9 cellular contexts compared by ENCODE assay signal in genomic region chr11:62402226-62402625, GRCh38. TPM values are rescaled to one million over a fixed set of nuclear protein-coding genes. Genes with fewer than 3 reads are reported as not detected.
DNase-seq lines count a peak whose midpoint lies in the region; ATAC-seq and TF ChIP-seq lines count a peak whose summit lies in the region.
"Had no signal": no experiment of that assay in that cellular context is flagged by ENCODE, and none has a peak within 500 bp of the region (broad histone marks: within the 10 kb centered on the region; RNA-seq: fewer than 3 reads in every experiment).

No MANE protein-coding gene starts in this region.

- H3K27me3 Mint-ChIP-seq in natural killer cell (ENCODE audit: low read depth in 2 of 2), result no peaks in the 10 kb centered on the region

- H3K36me3 Mint-ChIP-seq in natural killer cell, result no peaks in the 10 kb centered on the region

- H3K9me3 Mint-ChIP-seq in natural killer cell, result no peaks in the 10 kb centered on the region

- peaks cover 57% of the 10 kb centered on the region for H3K4me1 ChIP-seq in adipocyte (ENCODE audit: control insufficient read depth, insufficient read depth, low read length)
- H3K4me1 ChIP-seq in subcutaneous abdominal adipose tissue (ENCODE audit: control insufficient read depth in 5 of 5, insufficient read depth in 5 of 5, low read length in 5 of 5), result peaks cover 22 to 64% (median 56%) of the 10 kb centered on the region in 5 donors

- H3K9me3 ChIP-seq in adipocyte (ENCODE audit: control insufficient read depth, low read length) (no peaks in the 10 kb centered on the region), subcutaneous abdominal adipose tissue (ENCODE audit: control insufficient read depth in 5 of 5, low read length in 5 of 5) (no peaks in the 10 kb centered on the region)

- H3K27ac ChIP-seq in subcutaneous abdominal adipose tissue (ENCODE audit: low read depth, low read length), result peak overlapping the region; percentile 71

- H3K4me1 Mint-ChIP-seq in natural killer cell, result peaks cover 10 to 24% of the 10 kb centered on the region in 2 donors

- TF ChIP-seq CTCF in natural killer cell (IDR thresholded peaks at IDR 0.05), result no peak

- H3K36me3 ChIP-seq in adipocyte (ENCODE audit: control insufficient read depth, insufficient read depth, low read length, severe bottlenecking), result no peaks in the 10 kb centered on the region
- H3K36me3 ChIP-seq in subcutaneous abdominal adipose tissue (ENCODE audit: control insufficient read depth in 5 of 5, insufficient read depth in 5 of 5, low read length in 5 of 5), result no peaks in the 10 kb centered on the region

- peak; percentile 19 to 69 (median 26) for DNase-seq in T-helper 1 cell
- no peak for DNase-seq in adipocyte (ENCODE audit: low read depth)
- no peak for DNase-seq in natural killer cell
- DNase-seq in NK-92 (lab: John Stamatoyannopoulos, UW; ENCODE audit: unreplicated experiment), result no peak
- no peak for DNase-seq in dedifferentiated amniotic fluid mesenchymal stem cell (ENCODE audit: extremely low spot score)
- DNase-seq: islet precursor cell had no signal

- H3K4me3 Mint-ChIP-seq in natural killer cell, result peak overlapping the region; percentile 81

- intact Hi-C loops in natural killer cell (cut with micrococcal nuclease), result no loop called here

- ATAC-seq in natural killer cell, result peak in 2 of 3 donors; percentile 57 to 93
- ATAC-seq in HG03439 (IDR thresholded peaks at IDR 0.05; ENCODE audit: unreplicated experiment), result no peak
- no peak for ATAC-seq in GM18868 (IDR thresholded peaks at IDR 0.05; ENCODE audit: unreplicated experiment)

- H3K4me3 ChIP-seq in adipocyte (ENCODE audit: low read length) (peak overlapping the region; percentile 12), subcutaneous abdominal adipose tissue (ENCODE audit: low read depth in 1 of 5, low read length in 5 of 5) (peak overlapping the region in 4 of 5 donors; percentile 5 to 55 (median 36))

- H3K9ac ChIP-seq in adipocyte (ENCODE audit: low read length) (peak overlapping the region; percentile 35), subcutaneous abdominal adipose tissue (ENCODE audit: low read length in 5 of 5) (peak overlapping the region in 4 of 5 donors; percentile 30 to 71 (median 52))

- H3K27ac Mint-ChIP-seq in natural killer cell, result peak overlapping the region in 1 of 2 donors; percentile 84

- H3K27me3 ChIP-seq in adipocyte (replicated peaks; ENCODE audit: control insufficient read depth, insufficient read depth, low read length) (no peaks in the 10 kb centered on the region), subcutaneous abdominal adipose tissue (ENCODE audit: control insufficient read depth in 5 of 5, insufficient read depth in 4 of 5, low read length in 5 of 5) (no peaks in the 10 kb centered on the region)

RNA-seq across cellular contexts. Expression of gene SCGB1A1, which starts 16.6 kb away (rescaled TPM):
- total RNA-seq in natural killer cell, result not detected

Comparison
In these comparisons a context has a peak if more than half of its experiments do, and no peak if none do; other contexts are left out.
1. DNase-seq: peak in T-helper 1 cell (5 of 5); none in adipocyte (single experiment), natural killer cell (single experiment), NK-92 (single experiment) and dedifferentiated amniotic fluid mesenchymal stem cell (single experiment).
2. ATAC-seq: peak in natural killer cell (2 of 3); none in HG03439 (single experiment) and GM18868 (single experiment).